8 cellular contexts compared by ENCODE assay signal in the genomic region with DNA sequence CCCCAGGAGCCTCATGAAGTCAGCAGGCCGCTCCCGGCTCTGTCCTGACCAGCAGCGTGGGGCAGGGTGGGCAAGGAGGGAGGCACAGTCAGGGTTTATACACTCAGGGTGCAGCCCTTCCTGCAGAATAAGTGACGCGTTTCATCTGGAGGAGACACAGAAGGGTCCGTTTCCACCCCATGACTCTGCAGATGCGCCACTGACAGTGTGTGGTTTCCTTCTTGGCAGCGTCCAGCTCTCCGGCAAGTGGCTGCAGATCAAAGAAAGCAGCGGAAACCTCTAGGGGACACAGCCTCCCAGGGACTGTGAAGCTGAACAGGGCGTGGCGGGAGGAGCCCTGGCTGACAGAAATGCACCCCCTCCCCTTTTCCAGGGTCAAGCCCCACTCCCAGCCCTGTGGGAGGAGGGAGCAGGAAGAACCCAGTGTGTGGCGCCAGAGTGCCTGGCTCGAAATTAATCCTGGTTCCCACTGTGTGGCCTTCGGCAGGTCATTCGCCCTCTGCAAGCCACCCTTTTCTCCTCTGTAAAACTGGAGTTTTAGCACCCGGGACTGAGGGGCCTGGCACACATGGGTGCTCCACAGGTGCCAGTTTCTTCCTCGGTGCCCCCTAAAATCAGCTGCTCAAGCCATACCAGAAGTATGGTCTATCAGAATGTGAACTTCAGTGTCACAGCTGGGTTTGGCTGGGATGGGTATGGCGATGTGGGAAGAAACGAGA. TPM values are rescaled to one million over a fixed set of nuclear protein-coding genes. Genes with fewer than 3 reads are reported as not detected.
DNase-seq lines count a peak whose midpoint lies in the region; ATAC-seq, FAIRE-seq and TF ChIP-seq lines count a peak whose summit lies in the region.

No MANE protein-coding gene starts in this region.

- peak; percentile 74 for ATAC-seq in left lobe of liver
- no peak for ATAC-seq in GM18505 (IDR thresholded peaks at IDR 0.05; ENCODE audit: unreplicated experiment)

- DNase-seq in GM13977 (ENCODE audit: low spot score) (peak; percentile 37), NOMO-1 (lab: John Stamatoyannopoulos, UW; ENCODE audit: unreplicated experiment in 2 of 2) (peak; percentile 70 to 89), bronchial epithelial cell (ENCODE audit: low read depth) (no peak), left lobe of liver (ENCODE audit: low spot score) (peak; percentile 86), COLO829 (ENCODE audit: low spot score) (no peak), NCI-H774 (lab: John Stamatoyannopoulos, UW) (no peak)

- no peak for TF ChIP-seq POLR2A in GM18505 (IDR thresholded peaks at IDR 0.05; ENCODE audit: borderline replicate concordance, extremely low read depth, insufficient read depth, insufficient read length)

- no peaks in the 10 kb centered on the region for H3K36me3 ChIP-seq in bronchial epithelial cell (ENCODE audit: control insufficient read depth, insufficient read depth, low read length)
- no peaks in the 10 kb centered on the region for H3K36me3 ChIP-seq in thymus (ENCODE audit: control insufficient read depth, insufficient read depth)

- peak overlapping the region; percentile 36 for H3K27ac ChIP-seq in thymus (ENCODE audit: low read depth)

- in situ Hi-C loops in GM13977 (cut with MboI; ENCODE audit: low pct_unique_long_range_greater_than_20kb, low sequenced_read_pairs, unreplicated experiment), result loop anchor here (10.0 kb wide), 1 partner anchor 182 kb away; no protein-coding TSS in a partner anchor

- FAIRE-seq in bronchial epithelial cell (lab: Jason Lieb, UNC), result no peak

- H3K4me1 ChIP-seq in thymus (ENCODE audit: control insufficient read depth, insufficient read depth, low read length), result peaks cover 6% of the 10 kb centered on the region

- 18% methylated on average over 20 of the region's 20 CpGs for WGBS in thymus

- TF ChIP-seq CTCF in GM13977 (IDR thresholded peaks at IDR 0.05; ENCODE audit: extremely low read depth, insufficient read depth, missing control alignments) (peak; percentile 14), bronchial epithelial cell (IDR thresholded peaks at IDR 0.05; ENCODE audit: insufficient read depth, low read length, severe bottlenecking) (peak; percentile 8)

- H3K4me3 ChIP-seq in bronchial epithelial cell (ENCODE audit: low read depth, low read length) (no peak overlapping the region), thymus (ENCODE audit: low read length) (no peak overlapping the region)

- H3K27me3 ChIP-seq in bronchial epithelial cell (ENCODE audit: control insufficient read depth, insufficient read depth, low read length) (no peaks in the 10 kb centered on the region), thymus (ENCODE audit: control insufficient read depth, insufficient read depth) (no peaks in the 10 kb centered on the region)

- H3K9me3 ChIP-seq in thymus (ENCODE audit: control insufficient read depth), result peaks cover 4% of the 10 kb centered on the region

RNA-seq across cellular contexts. Expression of a gene that starts 17.3 kb away (rescaled TPM):
- 103 and 133 TPM in 2 replicates for total RNA-seq in bronchial epithelial cell
- 29.3 TPM for total RNA-seq in left lobe of liver
- 28.4 TPM for polyA plus RNA-seq in thymus

Comparison
In these comparisons a context has a peak if more than half of its experiments do, and no peak if none do; other contexts are left out.
1. DNase-seq: peak in GM13977 (single experiment), NOMO-1 (2 of 2) and left lobe of liver (single experiment); none in bronchial epithelial cell (single experiment), COLO829 (single experiment) and NCI-H774 (single experiment).